ENCODE assay signal across 8 cellular contexts in genomic region chr10:96374985-96375830, GRCh38. TPM values are rescaled to one million over a fixed set of nuclear protein-coding genes. Genes with fewer than 3 reads are reported as not detected.
DNase-seq lines count a peak whose midpoint lies in the region; ATAC-seq and TF ChIP-seq lines count a peak whose summit lies in the region.

No MANE protein-coding gene starts in this region.

- H3K36me3 Mint-ChIP-seq in activated CD4-positive, alpha-beta T cell treated with anti-CD3 and anti-CD28 coated beads, Interleukin-2, amount 10 ng/mL, durations not matched to agents 24 days and 14 days (ENCODE audit: low read depth), result no peaks in the 10 kb centered on the region
- no peaks in the 10 kb centered on the region for H3K36me3 Mint-ChIP-seq in dendritic cell treated with granulocyte-macrophage colony-stimulating factor and Interleukin-4, amounts not matched to agents 40 ng/mL and 50 ng/mL, for 4 days (ENCODE audit: low read depth)

- peaks cover 10% of the 10 kb centered on the region for H3K4me1 Mint-ChIP-seq in activated CD4-positive, alpha-beta T cell treated with anti-CD3 and anti-CD28 coated beads, Interleukin-2, amount 10 ng/mL, durations not matched to agents 24 days and 14 days
- peaks cover 14% of the 10 kb centered on the region for H3K4me1 Mint-ChIP-seq in dendritic cell treated with granulocyte-macrophage colony-stimulating factor and Interleukin-4, amounts not matched to agents 40 ng/mL and 50 ng/mL, for 4 days (ENCODE audit: low read depth)

- H3K9me3 Mint-ChIP-seq in activated CD4-positive, alpha-beta T cell treated with anti-CD3 and anti-CD28 coated beads, Interleukin-2, amount 10 ng/mL, durations not matched to agents 24 days and 14 days, result no peaks in the 10 kb centered on the region
- H3K9me3 Mint-ChIP-seq in dendritic cell treated with granulocyte-macrophage colony-stimulating factor and Interleukin-4, amounts not matched to agents 40 ng/mL and 50 ng/mL, for 4 days, result no peaks in the 10 kb centered on the region

- H3K27ac Mint-ChIP-seq in activated CD4-positive, alpha-beta T cell treated with anti-CD3 and anti-CD28 coated beads, Interleukin-2, amount 10 ng/mL, durations not matched to agents 24 days and 14 days, result no peak overlapping the region
- no peak overlapping the region for H3K27ac Mint-ChIP-seq in dendritic cell treated with granulocyte-macrophage colony-stimulating factor and Interleukin-4, amounts not matched to agents 40 ng/mL and 50 ng/mL, for 4 days

- peaks cover 0 to 13% of the 10 kb centered on the region in 2 donors for H3K27me3 ChIP-seq in left lung

- ATAC-seq in GM18870 (IDR thresholded peaks at IDR 0.05; ENCODE audit: unreplicated experiment), result peak; percentile 66
- peak; percentile 65 for ATAC-seq in HG03196 (IDR thresholded peaks at IDR 0.05; ENCODE audit: unreplicated experiment)
- ATAC-seq in left lung, result peak; percentile 99

- intact Hi-C loops in activated CD4-positive, alpha-beta T cell treated with anti-CD3 and anti-CD28 coated beads, Interleukin-2, amount 10 ng/mL, durations not matched to agents 24 days and 14 days (cut with micrococcal nuclease), result loop anchor here (1.0 to 10.0 kb wide), 2 partner anchors 136 to 650 kb away; no protein-coding TSS in a partner anchor
- intact Hi-C loops in dendritic cell treated with granulocyte-macrophage colony-stimulating factor and Interleukin-4, amounts not matched to agents 40 ng/mL and 50 ng/mL, for 4 days (cut with micrococcal nuclease), result loop anchor here (5.0 to 10.0 kb wide), 2 partner anchors 137 to 180 kb away; partner anchors contain the start of gene TLL2
- intact Hi-C loops in left lung (cut with DNase I), result no loop called here

- peak; percentile 95 for DNase-seq in AG08396 (ENCODE audit: low spot score)
- peak; percentile 90 for DNase-seq in NCI-H460 (ENCODE audit: extremely low read depth, low read depth)
- peak; percentile 93 for DNase-seq in activated CD4-positive, alpha-beta T cell treated with anti-CD3 and anti-CD28 coated beads, Interleukin-2, amount 10 ng/mL, durations not matched to agents 24 days and 14 days
- DNase-seq in left lung, result peak; percentile 87 to 89
- peak; percentile 74 to 77 for DNase-seq in stimulated activated CD4-positive, alpha-beta T cell treated with anti-CD3 and anti-CD28 coated beads, Interleukin-2, amount 100 ng/mL, for 48 hours

- H3K4me1 ChIP-seq in left lung, result peaks cover 0 to 13% of the 10 kb centered on the region in 2 donors

- peak overlapping the region; percentile 83 for H3K4me3 Mint-ChIP-seq in activated CD4-positive, alpha-beta T cell treated with anti-CD3 and anti-CD28 coated beads, Interleukin-2, amount 10 ng/mL, durations not matched to agents 24 days and 14 days
- peak overlapping the region; percentile 73 for H3K4me3 Mint-ChIP-seq in dendritic cell treated with granulocyte-macrophage colony-stimulating factor and Interleukin-4, amounts not matched to agents 40 ng/mL and 50 ng/mL, for 4 days

- peak overlapping the region; percentile 24 to 41 for H3K4me3 ChIP-seq in left lung

- no peaks in the 10 kb centered on the region for H3K36me3 ChIP-seq in left lung

- TF ChIP-seq CTCF in left lung (IDR thresholded peaks at IDR 0.05), result peak; percentile 94 to 97

- H3K9me3 ChIP-seq in left lung, result no peaks in the 10 kb centered on the region

- H3K27ac ChIP-seq in left lung, result no peak overlapping the region

- H3K27me3 Mint-ChIP-seq in activated CD4-positive, alpha-beta T cell treated with anti-CD3 and anti-CD28 coated beads, Interleukin-2, amount 10 ng/mL, durations not matched to agents 24 days and 14 days, result peaks cover 8% of the 10 kb centered on the region
- peaks cover 23% of the 10 kb centered on the region for H3K27me3 Mint-ChIP-seq in dendritic cell treated with granulocyte-macrophage colony-stimulating factor and Interleukin-4, amounts not matched to agents 40 ng/mL and 50 ng/mL, for 4 days

RNA-seq across cellular contexts. Expression of gene OPALIN, which starts 16.4 kb away (rescaled TPM):
- total RNA-seq in NCI-H460 (2014; rRNA removed; shearing (Covaris generic)), result not detected in 2 replicates
- polyA plus RNA-seq in NCI-H460 (2014; cell fraction: nucleus; rRNA removed), result not detected in 2 replicates
- total RNA-seq in activated CD4-positive, alpha-beta T cell treated with anti-CD3 and anti-CD28 coated beads, Interleukin-2, amount 10 ng/mL, durations not matched to agents 24 days and 14 days, result not detected in 2 replicates
- not detected for total RNA-seq in left lung

Comparison
In these comparisons a context has a peak if more than half of its experiments do, and no peak if none do; other contexts are left out.
1. intact Hi-C loops: an anchor here in activated CD4-positive, alpha-beta T cell treated with anti-CD3 and anti-CD28 coated beads, Interleukin-2, amount 10 ng/mL, durations not matched to agents 24 days and 14 days (1.0 to 10.0 kb wide) and dendritic cell treated with granulocyte-macrophage colony-stimulating factor and Interleukin-4, amounts not matched to agents 40 ng/mL and 50 ng/mL, for 4 days (5.0 to 10.0 kb wide); none called in left lung.